ENCODE assay signal across 14 cellular contexts in the genomic region with DNA sequence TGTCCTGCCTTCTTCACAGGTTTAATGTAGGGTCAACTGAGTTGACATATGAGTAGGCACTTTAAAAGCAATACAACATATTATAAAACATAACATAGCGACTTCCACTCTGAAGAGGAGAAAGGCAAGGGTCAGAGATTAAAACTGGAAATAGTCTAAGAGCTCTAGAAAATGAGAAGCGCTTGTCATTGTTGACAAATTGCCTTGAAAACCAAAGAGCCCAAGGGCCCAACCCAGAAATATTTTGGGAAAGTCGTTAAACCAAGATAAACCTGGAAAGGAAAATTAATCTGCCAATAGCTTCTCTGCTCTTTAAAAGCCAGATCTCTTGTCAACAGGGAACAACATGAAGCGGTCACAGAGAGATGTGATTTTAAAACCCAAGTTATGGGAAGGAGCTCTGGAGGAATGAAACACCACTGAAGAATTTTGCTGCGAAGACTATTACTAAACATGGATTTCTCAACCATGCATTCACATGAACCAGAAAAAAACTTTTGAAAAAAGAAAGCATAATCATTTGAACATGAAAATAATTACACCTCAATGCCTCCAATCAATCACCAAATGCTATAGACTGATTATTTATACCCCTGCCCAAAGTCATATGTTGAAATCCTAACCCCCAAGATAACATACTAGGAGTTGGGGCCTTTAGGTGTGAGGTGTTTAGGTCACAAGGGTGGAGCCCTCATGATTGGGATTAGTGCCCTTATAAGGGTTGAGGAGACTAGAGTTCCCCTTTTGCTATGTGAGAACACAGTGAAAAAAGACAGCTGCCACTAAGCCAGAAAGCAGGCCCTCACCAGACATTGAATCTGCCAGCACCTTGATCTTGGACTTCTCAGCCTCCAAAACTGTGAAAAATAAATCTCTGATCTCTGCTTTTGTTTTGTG. TPM values are rescaled to one million over a fixed set of nuclear protein-coding genes. Genes with fewer than 3 reads are reported as not detected.
DNase-seq lines count a peak whose midpoint lies in the region; ATAC-seq and TF ChIP-seq lines count a peak whose summit lies in the region.
"Had no signal": no experiment of that assay in that cellular context is flagged by ENCODE, and none has a peak within 500 bp of the region (broad histone marks: within the 10 kb centered on the region; RNA-seq: fewer than 3 reads in every experiment).

No MANE protein-coding gene starts in this region.

- no peaks in the 10 kb centered on the region for H3K27me3 Mint-ChIP-seq in activated naive CD8-positive, alpha-beta T cell
- no peaks in the 10 kb centered on the region for H3K27me3 Mint-ChIP-seq in activated naive CD8-positive, alpha-beta T cell treated with anti-CD3 and anti-CD28 coated beads for 36 hours
- no peaks in the 10 kb centered on the region for H3K27me3 Mint-ChIP-seq in T-helper 17 cell

- peaks cover 0 to 6% of the 10 kb centered on the region in 2 donors for H3K4me1 ChIP-seq in thoracic aorta (ENCODE audit: control insufficient read depth in 1 of 2, low read depth in 2 of 2)
- H3K4me1 ChIP-seq: breast epithelium, uterus had no signal

- H3K36me3 Mint-ChIP-seq in activated naive CD8-positive, alpha-beta T cell = peaks cover 8% of the 10 kb centered on the region
- H3K36me3 Mint-ChIP-seq in activated naive CD8-positive, alpha-beta T cell treated with anti-CD3 and anti-CD28 coated beads for 36 hours = peaks cover 8% of the 10 kb centered on the region
- H3K36me3 Mint-ChIP-seq in T-helper 17 cell (ENCODE audit: low read depth) = no peaks in the 10 kb centered on the region

- H3K36me3 ChIP-seq in thoracic aorta = peaks cover 28% of the 10 kb centered on the region
- H3K36me3 ChIP-seq: uterus had no signal

- peaks cover 6% of the 10 kb centered on the region for H3K4me1 Mint-ChIP-seq in activated naive CD8-positive, alpha-beta T cell (ENCODE audit: low read depth)
- peaks cover 8% of the 10 kb centered on the region for H3K4me1 Mint-ChIP-seq in activated naive CD8-positive, alpha-beta T cell treated with anti-CD3 and anti-CD28 coated beads for 36 hours
- H3K4me1 Mint-ChIP-seq in T-helper 17 cell = no peaks in the 10 kb centered on the region

- H3K27ac Mint-ChIP-seq in activated naive CD8-positive, alpha-beta T cell = peak overlapping the region; percentile 59
- no peak overlapping the region for H3K27ac Mint-ChIP-seq in activated naive CD8-positive, alpha-beta T cell treated with anti-CD3 and anti-CD28 coated beads for 36 hours
- peak overlapping the region; percentile 43 for H3K27ac Mint-ChIP-seq in T-helper 17 cell

- ATAC-seq in T-helper 17 cell (no peak), thoracic aorta (ENCODE audit: insufficient number of reproducible peaks, low FRiP score, low read depth) (no peak)

- H3K4me3 ChIP-seq in foreskin fibroblast (ENCODE audit: low read depth in 1 of 2, low read length in 2 of 2) = no peak overlapping the region
- H3K4me3 ChIP-seq in thoracic aorta = no peak overlapping the region
- H3K4me3 ChIP-seq: breast epithelium, uterus had no signal

- no peak overlapping the region for H3K4me3 Mint-ChIP-seq in activated naive CD8-positive, alpha-beta T cell
- H3K4me3 Mint-ChIP-seq in activated naive CD8-positive, alpha-beta T cell treated with anti-CD3 and anti-CD28 coated beads for 36 hours = no peak overlapping the region
- no peak overlapping the region for H3K4me3 Mint-ChIP-seq in T-helper 17 cell

- H3K27ac ChIP-seq in thoracic aorta = peak overlapping the region; percentile 55 to 60
- H3K27ac ChIP-seq: breast epithelium had no signal

- no peak for DNase-seq in activated naive CD8-positive, alpha-beta T cell treated with anti-CD3 and anti-CD28 coated beads for 36 hours
- DNase-seq in T-helper 17 cell = no peak
- DNase-seq in foreskin fibroblast = peak; percentile 21 to 49
- DNase-seq in thoracic aorta (ENCODE audit: low spot score) = no peak
- no peak for DNase-seq in GM10266 (ENCODE audit: extremely low spot score)
- no peak for DNase-seq in hippocampal formation (lab: John Stamatoyannopoulos, UW)
- DNase-seq in anterior cingulate cortex (lab: John Stamatoyannopoulos, UW) = no peak
- DNase-seq: activated CD4-positive, alpha-beta T cell treated with anti-CD3 and anti-CD28 coated beads, Interleukin-2, amount 50 U/mL, for 1 hour; mammary epithelial cell; stimulated activated CD8-positive, alpha-beta memory T cell treated with anti-CD3 and anti-CD28 coated beads, Interleukin-4, amount 100 ng/mL, for 48 hours; T-helper 2 cell; uterus had no signal

- peaks cover 5% of the 10 kb centered on the region for H3K9me3 Mint-ChIP-seq in activated naive CD8-positive, alpha-beta T cell (ENCODE audit: low read depth)
- peaks cover 2% of the 10 kb centered on the region for H3K9me3 Mint-ChIP-seq in activated naive CD8-positive, alpha-beta T cell treated with anti-CD3 and anti-CD28 coated beads for 36 hours

- H3K9me3 ChIP-seq in T-helper 17 cell (ENCODE audit: control insufficient read depth, low read length, poor library complexity, severe bottlenecking) (no peaks in the 10 kb centered on the region), thoracic aorta (no peaks in the 10 kb centered on the region)
- H3K9me3 ChIP-seq: breast epithelium, uterus had no signal

- no peaks in the 10 kb centered on the region for H3K27me3 ChIP-seq in thoracic aorta (replicated peaks; ENCODE audit: insufficient read depth)
- H3K27me3 ChIP-seq: breast epithelium, uterus had no signal

- no peak for TF ChIP-seq CTCF in foreskin fibroblast (IDR thresholded peaks at IDR 0.05; ENCODE audit: low read depth, low read length)
- no peak for TF ChIP-seq CTCF in thoracic aorta (IDR thresholded peaks at IDR 0.05)
- no peak for TF ChIP-seq CTCF in GM10266 (IDR thresholded peaks at IDR 0.05; ENCODE audit: control insufficient read depth, insufficient read depth, low read depth, missing control alignments)

RNA-seq across cellular contexts. Expression of gene MTF1, which starts 33.0 kb away (rescaled TPM):
- total RNA-seq in activated naive CD8-positive, alpha-beta T cell treated with anti-CD3 and anti-CD28 coated beads for 36 hours = 10 to 100 TPM; 31.2 to 31.4 TPM
- total RNA-seq in T-helper 17 cell (10 to 100 TPM; 25.5 to 26.6 TPM), thoracic aorta (1 to 10 TPM; 4.5 to 9.3 TPM)

RNA-seq across cellular contexts. Expression of gene INPP5B, which starts 54.5 kb away (rescaled TPM):
- 10 to 100 TPM; 26.6 to 27.7 TPM for total RNA-seq in activated naive CD8-positive, alpha-beta T cell treated with anti-CD3 and anti-CD28 coated beads for 36 hours
- 10 to 100 TPM; 16.7 to 24.5 TPM for total RNA-seq in T-helper 17 cell
- 10 to 100 TPM; 44.2 to 44.5 TPM for total RNA-seq in thoracic aorta

Comparison
In these comparisons a context has a peak if more than half of its experiments do, and no peak if none do; other contexts are left out.
1. DNase-seq: peak in foreskin fibroblast (2 of 2); none in activated naive CD8-positive, alpha-beta T cell treated with anti-CD3 and anti-CD28 coated beads for 36 hours (single experiment), T-helper 17 cell (0 of 3), thoracic aorta (single experiment), GM10266 (single experiment), hippocampal formation (0 of 2) and anterior cingulate cortex (0 of 58).